18 cellular contexts compared by ENCODE assay signal in the genomic region with DNA sequence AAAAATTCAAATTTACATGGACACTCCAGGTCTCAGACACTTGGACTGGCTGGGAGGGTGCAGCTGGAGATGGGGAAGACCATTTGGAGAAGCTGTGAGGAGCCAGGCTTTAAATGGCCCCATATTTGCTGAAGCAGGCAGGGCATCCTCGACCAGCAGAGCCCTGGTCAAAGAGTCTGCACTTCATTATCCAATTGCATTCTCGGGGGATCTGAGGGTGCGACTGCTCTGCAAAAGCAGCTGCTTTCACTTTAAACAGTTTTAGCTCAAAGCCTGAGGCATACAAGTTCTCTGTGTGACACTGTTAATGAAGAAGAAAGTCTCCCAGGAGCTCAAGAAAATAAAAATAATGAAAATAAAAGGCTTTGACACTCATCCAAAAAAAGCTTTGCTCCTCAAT.
A peak's percentile ranks its signal among the peaks of the same experiment; 100 is the strongest.
DNase-seq lines count a peak whose midpoint lies in the region; ATAC-seq, FAIRE-seq and TF ChIP-seq lines count a peak whose summit lies in the region.
"Had no signal": no experiment of that assay in that cellular context is flagged by ENCODE, and none has a peak within 500 bp of the region (broad histone marks: within the 10 kb centered on the region; RNA-seq: fewer than 3 reads in every experiment).

No MANE protein-coding gene starts in this region.

- H3K27me3 ChIP-seq in SU-DHL-6 (ENCODE audit: low read length) (no peaks in the 10 kb centered on the region), HepG2 (ENCODE audit: control insufficient read depth in 1 of 2, insufficient read depth in 2 of 2, low read length in 2 of 2) (peaks cover 0 to 3% of the 10 kb centered on the region in 2 experiments; a peak in 2 of 5 replicates)
- H3K27me3 ChIP-seq: colonic mucosa, sigmoid colon had no signal

- H2AFZ ChIP-seq in SU-DHL-6 (ENCODE audit: low read depth, low read length, severe bottlenecking) (no peak overlapping the region), HepG2 (ENCODE audit: low read length) (no peak overlapping the region)

- H3K4me3 ChIP-seq in SU-DHL-6 (ENCODE audit: insufficient read depth, low read length, poor library complexity, severe bottlenecking) = no peak overlapping the region
- H3K4me3 ChIP-seq in foreskin fibroblast (ENCODE audit: low read depth in 1 of 2, low read length in 2 of 2) = no peak overlapping the region
- H3K4me3 ChIP-seq in HepG2 (replicated peaks in 1 of 3; ENCODE audit: insufficient read depth in 1 of 3, low read depth in 2 of 3, low read length in 3 of 3) = no peak overlapping the region
- H3K4me3 ChIP-seq: colonic mucosa, gastroesophageal sphincter, sigmoid colon had no signal

- intact Hi-C loops in HepG2 (cut with micrococcal nuclease; ENCODE audit: unreplicated experiment) = no loop called here

- no peaks in the 10 kb centered on the region for H3K9me2 ChIP-seq in SU-DHL-6 (replicated peaks; ENCODE audit: insufficient read depth, low read length)

- TF ChIP-seq EP300 in HepG2 (IDR thresholded peaks at IDR 0.05; ENCODE audit: low read depth in 2 of 2, low read length in 2 of 2) = no peak
- no peak for TF ChIP-seq EP300 in HepG2 (CRISPR knock-in tag; IDR thresholded peaks at IDR 0.05; ENCODE audit: borderline replicate concordance)

- DNase-seq in LoVo (ENCODE audit: low spot score) (no peak), foreskin fibroblast (no peak), HepG2 (ENCODE audit: low spot score) (no peak)
- DNase-seq: colonic mucosa; EL; GOT3; NCI-H2171; NK-92 treated with Interleukin-12 subunit alpha and Interleukin-12 subunit beta, amount 100 ng/mL, for 24 hours; sigmoid colon; stimulated activated CD4-positive, alpha-beta T cell treated with anti-CD3 and anti-CD28 coated beads, Interleukin-2, amount 100 ng/mL, for 24 hours; T-helper 2 cell had no signal

- no peak overlapping the region for H3K9ac ChIP-seq in SU-DHL-6 (ENCODE audit: low read length)
- H3K9ac ChIP-seq in HepG2 (ENCODE audit: insufficient read depth, low read depth, low read length) = no peak overlapping the region

- FAIRE-seq in HepG2 (lab: Jason Lieb, UNC) = no peak
- FAIRE-seq: astrocyte had no signal

- H3K36me3 ChIP-seq in SU-DHL-6 (ENCODE audit: low read length) (no peaks in the 10 kb centered on the region), HepG2 (replicated peaks in 1 of 2; ENCODE audit: control insufficient read depth in 1 of 2, insufficient read depth in 2 of 2, low read length in 2 of 2) (no peaks in the 10 kb centered on the region)
- H3K36me3 ChIP-seq: colonic mucosa, gastroesophageal sphincter, sigmoid colon had no signal

- no peaks in the 10 kb centered on the region for H3K79me2 ChIP-seq in SU-DHL-6 (ENCODE audit: insufficient read depth, low read length)
- no peaks in the 10 kb centered on the region for H3K79me2 ChIP-seq in HepG2 (ENCODE audit: insufficient read depth, low read length)

- CTCF ChIA-PET in HepG2 (lab: Yijun Ruan, JAX; ENCODE audit: low intra/inter-chr PET ratio, low total read pairs) = no interaction called here

- WGBS in HepG2 (ENCODE audit: low lambda C conversion rate) = 33% methylated on average over 3 of the region's 3 CpGs

- H3K9me3 ChIP-seq in SU-DHL-6 (ENCODE audit: insufficient read depth, low read length) (no peaks in the 10 kb centered on the region), HepG2 (ENCODE audit: low read length) (no peaks in the 10 kb centered on the region)
- H3K9me3 ChIP-seq: colonic mucosa, gastroesophageal sphincter, sigmoid colon had no signal

- no peaks in the 10 kb centered on the region for H3K4me1 ChIP-seq in HepG2 (ENCODE audit: insufficient read depth, low read length)
- H3K4me1 ChIP-seq: colonic mucosa, gastroesophageal sphincter, sigmoid colon had no signal

- no peaks in the 10 kb centered on the region for H3F3A ChIP-seq in SU-DHL-6 (ENCODE audit: insufficient read depth)

- no TSS peak for BruUV-seq in HepG2 (replicated peaks; lab: Mats Ljungman, UMichigan)

- in situ Hi-C loops in HepG2 (cut with HindIII; ENCODE audit: extremely low pct_ligation_motif_present, low pct_unique_long_range_greater_than_20kb) = no loop called here

- H3K4me2 ChIP-seq in SU-DHL-6 (ENCODE audit: low read depth, low read length, poor library complexity, severe bottlenecking) = peak overlapping the region; percentile 44
- no peak overlapping the region for H3K4me2 ChIP-seq in HepG2 (ENCODE audit: low read depth, low read length)

- POLR2A ChIA-PET in HepG2 (lab: Yijun Ruan, JAX) = no interaction called here

- TF ChIP-seq CTCF in SU-DHL-6 (IDR thresholded peaks at IDR 0.05; ENCODE audit: insufficient read depth, low read length, poor library complexity, severe bottlenecking) (no peak), foreskin fibroblast (IDR thresholded peaks at IDR 0.05; ENCODE audit: low read depth, low read length) (no peak), HepG2 (CRISPR knock-in tag; IDR thresholded peaks at IDR 0.05) (no peak)

- TF ChIP-seq RAD21 in HepG2 (CRISPR knock-in tag; IDR thresholded peaks at IDR 0.05) = no peak

- ATAC-seq in GM18498 (IDR thresholded peaks at IDR 0.05; ENCODE audit: unreplicated experiment) (peak; percentile 19), GM21423 (IDR thresholded peaks at IDR 0.05; ENCODE audit: unreplicated experiment) (peak; percentile 5), HG03066 (IDR thresholded peaks at IDR 0.05; ENCODE audit: low read depth, unreplicated experiment) (peak; percentile 2), GM18519 (IDR thresholded peaks at IDR 0.05; ENCODE audit: low FRiP score, unreplicated experiment) (no peak), HepG2 (no peak)
- ATAC-seq: gastroesophageal sphincter had no signal

- TF ChIP-seq POLR2A in HepG2 (IDR thresholded peaks at IDR 0.05; ENCODE audit: insufficient read depth in 1 of 2, low read depth in 2 of 2, low read length in 2 of 2) = no peak

- H3K27ac ChIP-seq in SU-DHL-6 (ENCODE audit: low read depth, low read length) (no peak overlapping the region), HepG2 (ENCODE audit: extremely low read length, insufficient read depth, low read length) (no peak overlapping the region)
- H3K27ac ChIP-seq: colonic mucosa, gastroesophageal sphincter, sigmoid colon had no signal

- H4K20me1 ChIP-seq in SU-DHL-6 (ENCODE audit: low read depth, low read length) (no peaks in the 10 kb centered on the region), HepG2 (ENCODE audit: insufficient read depth, low read length) (no peaks in the 10 kb centered on the region)

TF ChIP-seq in HepG2, 621 proteins besides CTCF, POLR2A, EP300 and RAD21:
- TF ChIP-seq MATR3 (CRISPR knock-in tag; IDR thresholded peaks at IDR 0.05) = no peak

Comparison
In these comparisons a context has a peak if more than half of its experiments do, and no peak if none do; other contexts are left out.
1. ATAC-seq: peak in GM18498 (single experiment), GM21423 (single experiment) and HG03066 (single experiment); none in GM18519 (single experiment) and HepG2 (single experiment).